ENCODE assay signal across 18 cellular contexts in genomic region chr6:34052071-34052825, GRCh38.
"Had no signal": no experiment of that assay in that cellular context is flagged by ENCODE, and none has a peak within 500 bp of the region (broad histone marks: within the 10 kb centered on the region; RNA-seq: fewer than 3 reads in every experiment).

No MANE protein-coding gene starts in this region.

- DNase-seq: effector CD8-positive, alpha-beta T cell; foreskin fibroblast; gastrocnemius medialis; heart left ventricle; left ventricle myocardium superior; lower lobe of right lung; sigmoid colon; stimulated activated CD4-positive, alpha-beta T cell treated with anti-CD3 and anti-CD28 coated beads, Interleukin-2, amount 100 ng/mL, for 24 hours; stimulated activated CD4-positive, alpha-beta T cell treated with anti-CD3 and anti-CD28 coated beads, Interleukin-4, amount 100 ng/mL, for 24 hours; stimulated activated naive CD4-positive, alpha-beta T cell treated with Interleukin-2 at 50 U/mL for 16 hours; stomach; thyroid gland; trophoblast cell had no signal

- H3K4me3 ChIP-seq: gastrocnemius medialis, heart left ventricle, hepatocyte, lower lobe of right lung, prostate gland, right atrium auricular region, sigmoid colon, stomach, thyroid gland, vagina had no signal

- H3K27ac ChIP-seq: epithelial cell of prostate, gastrocnemius medialis, heart left ventricle, hepatocyte, lower lobe of right lung, prostate gland, right atrium auricular region, sigmoid colon, stomach, thyroid gland, vagina had no signal
